In the genomic region with DNA sequence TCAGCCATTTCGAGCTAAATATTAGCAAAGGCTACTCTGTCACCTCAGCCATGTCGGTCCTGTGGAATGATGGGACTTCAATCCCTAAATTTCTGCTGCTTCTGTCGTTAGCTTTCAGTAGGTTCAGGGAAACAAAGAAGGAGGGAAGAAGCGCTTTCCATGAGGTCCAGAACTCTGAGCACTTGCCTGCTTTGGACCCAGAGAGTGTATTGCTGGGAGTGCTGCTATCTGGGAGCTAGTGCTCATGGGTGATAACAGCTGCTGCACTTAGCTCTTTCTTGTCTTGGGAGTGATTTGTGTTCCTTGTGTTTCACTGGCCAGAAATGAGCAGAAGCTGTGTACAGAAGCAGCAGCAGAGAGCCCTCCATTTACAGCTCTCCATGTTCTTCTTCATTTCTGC, we compare ENCODE assay signal across 17 cellular contexts.
DNase-seq lines count a peak whose midpoint lies in the region; ATAC-seq, FAIRE-seq and TF ChIP-seq lines count a peak whose summit lies in the region.
"Had no signal": no experiment of that assay in that cellular context is flagged by ENCODE, and none has a peak within 500 bp of the region (broad histone marks: within the 10 kb centered on the region; RNA-seq: fewer than 3 reads in every experiment).

No MANE protein-coding gene starts in this region.

- no peak for TF ChIP-seq EP300 in H1 (IDR thresholded peaks at IDR 0.05; ENCODE audit: borderline replicate concordance in 1 of 2, low read depth in 2 of 2, low read length in 2 of 2)

- H3K9ac ChIP-seq in H1 (replicated peaks in 1 of 4; ENCODE audit: extremely low read depth in 1 of 4, low read depth in 3 of 4, low read length in 3 of 4) (no peak overlapping the region), neural progenitor cell (no peak overlapping the region)

- H2AK5ac ChIP-seq in H1 (ENCODE audit: low read depth, low read length) = no peak overlapping the region

- H3K79me2 ChIP-seq in GM23338 (replicated peaks; ENCODE audit: insufficient read depth) (no peaks in the 10 kb centered on the region), H1 (ENCODE audit: control insufficient read depth in 1 of 2, insufficient read depth in 2 of 2, low read length in 2 of 2) (no peaks in the 10 kb centered on the region), neural progenitor cell (ENCODE audit: low read depth) (no peaks in the 10 kb centered on the region)

- H3K27me3 Mint-ChIP-seq in Caco-2 (ENCODE audit: insufficient read depth, unreplicated experiment) (no peaks in the 10 kb centered on the region), GM23338 (ENCODE audit: insufficient read depth, low read depth, poor library complexity) (peaks cover 2% of the 10 kb centered on the region), neural progenitor cell (ENCODE audit: insufficient read depth, low read depth) (no peaks in the 10 kb centered on the region)

- H2BK12ac ChIP-seq in H1 (ENCODE audit: low read depth, low read length) = no peak overlapping the region

- no peak overlapping the region for H2BK120ac ChIP-seq in H1 (replicated peaks; ENCODE audit: low read depth, low read length)

- intact Hi-C loops in Caco-2 (cut with micrococcal nuclease; ENCODE audit: unreplicated experiment) = loop anchor here (2.0 to 10.0 kb wide), 4 partner anchors 47 to 369 kb away; a partner anchor contains a TSS
- intact Hi-C loops in upper lobe of right lung (cut with DNase I) = no loop called here

- TF ChIP-seq RAD21 in H1 (IDR thresholded peaks at IDR 0.05 in 1 of 2, conservative IDR thresholded peaks at IDR 0.05 in 1 of 2; ENCODE audit: low read depth in 2 of 2, low read length in 2 of 2) = no peak

- H3K4me3 ChIP-seq in Caco-2 (ENCODE audit: low read depth, low read length) (peak overlapping the region; percentile 15), GM23338 (no peak overlapping the region), H1 (ENCODE audit: extremely low read depth in 1 of 4, insufficient read depth in 2 of 4, low read depth in 3 of 4, low read length in 4 of 4) (no peak overlapping the region), neural progenitor cell (no peak overlapping the region), upper lobe of right lung (no peak overlapping the region)
- H3K4me3 ChIP-seq: SJSA1 had no signal

- no peak overlapping the region for H4K91ac ChIP-seq in H1 (replicated peaks; ENCODE audit: insufficient read length, low read length)

- H3F3A ChIP-seq in GM23338 (replicated peaks; ENCODE audit: low read depth) = no peaks in the 10 kb centered on the region
- no peaks in the 10 kb centered on the region for H3F3A ChIP-seq in neural progenitor cell (ENCODE audit: low read depth)

- no peaks in the 10 kb centered on the region for H4K20me1 ChIP-seq in GM23338 (replicated peaks; ENCODE audit: insufficient read depth)
- H4K20me1 ChIP-seq in H1 (replicated peaks in 1 of 2; ENCODE audit: control insufficient read depth in 1 of 2, insufficient read depth in 2 of 2, low read length in 2 of 2) = no peaks in the 10 kb centered on the region
- no peaks in the 10 kb centered on the region for H4K20me1 ChIP-seq in neural progenitor cell (ENCODE audit: low read depth)

- no peaks in the 10 kb centered on the region for H3K23me2 ChIP-seq in H1 (ENCODE audit: low read depth, low read length)

- H2AFZ ChIP-seq in GM23338 (peak overlapping the region; percentile 11; the same call in 1 of the 2 replicates), H1 (ENCODE audit: low read length) (peak overlapping the region; percentile 91), neural progenitor cell (replicated peaks) (peak overlapping the region; percentile 81)

- H3K36me3 Mint-ChIP-seq in Caco-2 (ENCODE audit: insufficient read depth, unreplicated experiment) (no peaks in the 10 kb centered on the region), GM23338 (ENCODE audit: low read depth) (no peaks in the 10 kb centered on the region), neural progenitor cell (no peaks in the 10 kb centered on the region)
- H3K36me3 Mint-ChIP-seq: CD14-positive monocyte had no signal

- TF ChIP-seq CTCF in Caco-2 (IDR thresholded peaks at IDR 0.05; ENCODE audit: insufficient read depth in 1 of 2, low read depth in 1 of 2, low read length in 1 of 2, severe bottlenecking in 1 of 2, unreplicated experiment in 1 of 2) (no peak), GM23338 (conservative IDR thresholded peaks at IDR 0.05; ENCODE audit: low read depth in 2 of 2) (no peak), H1 (IDR thresholded peaks at IDR 0.05; ENCODE audit: control extremely low read depth in 1 of 3, insufficient read depth in 1 of 3, low read depth in 1 of 3, low read length in 3 of 3) (no peak), neural progenitor cell (IDR thresholded peaks at IDR 0.05) (no peak), upper lobe of right lung (IDR thresholded peaks at IDR 0.05) (no peak)

- H3K9me3 ChIP-seq in Caco-2 (no peaks in the 10 kb centered on the region), H1 (ENCODE audit: insufficient read depth in 2 of 2, low read depth in 1 of 2, low read length in 1 of 2) (no peaks in the 10 kb centered on the region), neural progenitor cell (ENCODE audit: low read depth) (no peaks in the 10 kb centered on the region), upper lobe of right lung (no peaks in the 10 kb centered on the region)
- H3K9me3 ChIP-seq: SJSA1 had no signal

- H3K18ac ChIP-seq in H1 (ENCODE audit: extremely low read depth, low read length) = no peak overlapping the region

- H3K36me3 ChIP-seq in Caco-2 (ENCODE audit: control insufficient read depth, insufficient read depth, low read length) = no peaks in the 10 kb centered on the region
- H3K36me3 ChIP-seq in GM23338 (ENCODE audit: insufficient read depth) = no peaks in the 10 kb centered on the region
- H3K36me3 ChIP-seq in H1 (ENCODE audit: control insufficient read depth in 2 of 4, insufficient read depth in 4 of 4, low read length in 3 of 4) = no peaks in the 10 kb centered on the region
- no peaks in the 10 kb centered on the region for H3K36me3 ChIP-seq in neural progenitor cell
- H3K36me3 ChIP-seq in upper lobe of right lung = no peaks in the 10 kb centered on the region
- H3K36me3 ChIP-seq: SJSA1 had no signal

- DNase-seq in Caco-2 (peak; percentile 56 to 66), GM23338 (ENCODE audit: low spot score) (no peak), H1 (ENCODE audit: low read depth in 1 of 2, low spot score in 2 of 2) (no peak), neural progenitor cell (ENCODE audit: low spot score) (no peak), EL (no peak), upper lobe of right lung (no peak)
- DNase-seq in activated T-cell treated with anti-CD3 and anti-CD28 coated beads, Interleukin-2, amount 50 U/mL, for 48 hours = no peak
- DNase-seq: ACHN, AML-193, DMS153, HCEC 1CT, NCI-H187, NCI-H446 had no signal

- H3K23ac ChIP-seq in H1 (ENCODE audit: insufficient read length) = no peak overlapping the region

- H3K4me2 ChIP-seq in GM23338 (no peak overlapping the region), H1 (ENCODE audit: insufficient read depth in 1 of 2, low read depth in 2 of 2, low read length in 2 of 2) (no peak overlapping the region), neural progenitor cell (no peak overlapping the region)

- H2BK5ac ChIP-seq in H1 (ENCODE audit: low read depth, low read length) = no peak overlapping the region

- H3K14ac ChIP-seq in H1 (ENCODE audit: insufficient read length) = no peak overlapping the region

- 88% methylated on average over 4 of the region's 4 CpGs; no CpG with 5 or more reads in 1 of the 2 experiments for WGBS in H1 (ENCODE audit: extremely low coverage in 1 of 2, insufficient coverage in 1 of 2, insufficient read length in 1 of 2, insufficient replicate concordance in 2 of 2, low coverage in 1 of 2, low lambda C conversion rate in 2 of 2, missing lambda C conversion rate in 1 of 2), 2 experiments

- POLR2A ChIA-PET in Caco-2 (lab: Charles Lee) (interaction anchor here (0.6 to 2.1 kb wide), 2 partner anchors 188 to 370 kb away, joined by 9 to 25 read pairs; a partner anchor contains a TSS), H1 (lab: Charles Lee; ENCODE audit: partially characterized antibody) (no interaction called here)

- H4K5ac ChIP-seq in H1 (ENCODE audit: insufficient read length, low read depth, low read length) = no peak overlapping the region

- TF ChIP-seq POLR2A in H1 (IDR thresholded peaks at IDR 0.05; ENCODE audit: control extremely low read depth in 1 of 2, low read depth in 2 of 2, low read length in 2 of 2) = no peak

- H2BK15ac ChIP-seq in H1 (ENCODE audit: low read length) = no peak overlapping the region

- peaks cover 50% of the 10 kb centered on the region for H3K4me1 ChIP-seq in Caco-2
- H3K4me1 ChIP-seq in GM23338 (ENCODE audit: insufficient read depth) = peaks cover 7% of the 10 kb centered on the region; the same call in 1 of the 2 replicates
- H3K4me1 ChIP-seq in H1 (replicated peaks in 1 of 4; ENCODE audit: control insufficient read depth in 3 of 4, insufficient read depth in 4 of 4, low read length in 3 of 4) = peaks cover 0 to 2% (median 0%) of the 10 kb centered on the region in 4 experiments; a peak in 2 of 7 replicates
- H3K4me1 ChIP-seq in neural progenitor cell = no peaks in the 10 kb centered on the region
- H3K4me1 ChIP-seq in upper lobe of right lung = no peaks in the 10 kb centered on the region
- H3K4me1 ChIP-seq: SJSA1 had no signal

- CTCF ChIA-PET in Caco-2 (lab: Charles Lee) = interaction anchor here (0.9 kb wide), 1 partner anchor 370 kb away, joined by 4 read pairs; a partner anchor contains a TSS
- CTCF ChIA-PET in H1 (lab: Charles Lee; ENCODE audit: partially characterized antibody) = interaction anchor here (0.8 kb wide), 2 partner anchors 10 to 296 kb away, joined by 3 read pairs; no protein-coding TSS in a partner anchor

- no peaks in the 10 kb centered on the region for H3K27me3 ChIP-seq in Caco-2 (replicated peaks; ENCODE audit: control insufficient read depth, insufficient read depth, low read length)
- H3K27me3 ChIP-seq in GM23338 (ENCODE audit: insufficient read depth) = no peaks in the 10 kb centered on the region
- H3K27me3 ChIP-seq in H1 (replicated peaks in 1 of 4; ENCODE audit: control insufficient read depth in 3 of 4, extremely low read depth in 1 of 4, insufficient read depth in 3 of 4, low read length in 3 of 4) = no peaks in the 10 kb centered on the region
- no peaks in the 10 kb centered on the region for H3K27me3 ChIP-seq in neural progenitor cell
- no peaks in the 10 kb centered on the region for H3K27me3 ChIP-seq in upper lobe of right lung
- H3K27me3 ChIP-seq: SJSA1 had no signal

- H3K9me3 Mint-ChIP-seq in Caco-2 (ENCODE audit: unreplicated experiment) (peaks cover 14% of the 10 kb centered on the region), GM23338 (no peaks in the 10 kb centered on the region), neural progenitor cell (no peaks in the 10 kb centered on the region)

- H3K4me1 Mint-ChIP-seq in Caco-2 (ENCODE audit: low read depth, unreplicated experiment) (peaks cover 21% of the 10 kb centered on the region), GM23338 (peaks cover 14% of the 10 kb centered on the region), neural progenitor cell (peaks cover 5% of the 10 kb centered on the region)

- H3K4me3 Mint-ChIP-seq in Caco-2 (ENCODE audit: unreplicated experiment) = peak overlapping the region; percentile 66
- no peak overlapping the region for H3K4me3 Mint-ChIP-seq in GM23338
- H3K4me3 Mint-ChIP-seq in neural progenitor cell = no peak overlapping the region

- no peaks in the 10 kb centered on the region for H3K9me2 ChIP-seq in GM23338 (ENCODE audit: insufficient read depth)

- no peak overlapping the region for H2BK20ac ChIP-seq in H1 (ENCODE audit: low read length)

- no peak for ATAC-seq in GM23338
- no peak for ATAC-seq in upper lobe of right lung
- no peak for ATAC-seq in HG02678 (IDR thresholded peaks at IDR 0.05; ENCODE audit: unreplicated experiment)

- H3K4ac ChIP-seq in H1 (replicated peaks; ENCODE audit: insufficient read length, low read depth, low read length) = no peak overlapping the region

- no peaks in the 10 kb centered on the region for H3K79me1 ChIP-seq in H1 (ENCODE audit: low read depth, low read length)

- no peak overlapping the region for H3K27ac ChIP-seq in GM23338 (ENCODE audit: low read depth)
- no peak overlapping the region for H3K27ac ChIP-seq in H1 (ENCODE audit: low read depth, low read length)
- no peak overlapping the region for H3K27ac ChIP-seq in neural progenitor cell
- no peak overlapping the region for H3K27ac ChIP-seq in upper lobe of right lung
- H3K27ac ChIP-seq: RWPE1, SJSA1 had no signal

- no peak for FAIRE-seq in H1 (lab: Jason Lieb, UNC)

- no TSS peak for BruUV-seq in Caco-2 (replicated peaks; lab: Mats Ljungman, UMichigan)

- H3K56ac ChIP-seq in H1 (replicated peaks; ENCODE audit: insufficient read length, low read depth, low read length) = no peak overlapping the region

- peak overlapping the region; percentile 89 for H3K27ac Mint-ChIP-seq in Caco-2 (ENCODE audit: unreplicated experiment)
- no peak overlapping the region; the same call in 1 of the 2 replicates for H3K27ac Mint-ChIP-seq in GM23338
- no peak overlapping the region for H3K27ac Mint-ChIP-seq in neural progenitor cell
- H3K27ac Mint-ChIP-seq: CD14-positive monocyte had no signal

- no peak overlapping the region for H4K8ac ChIP-seq in H1 (ENCODE audit: extremely low read depth, insufficient read depth, low read length)

Comparison
In these comparisons a context has a peak if more than half of its experiments do, and no peak if none do; other contexts are left out.
1. DNase-seq: peak in Caco-2 (2 of 2); none in GM23338 (single experiment), H1 (0 of 2), neural progenitor cell (single experiment), EL (single experiment), upper lobe of right lung (single experiment) and activated T-cell treated with anti-CD3 and anti-CD28 coated beads, Interleukin-2, amount 50 U/mL, for 48 hours (0 of 2).
2. H2AFZ ChIP-seq: peak in every context shown above with its lines; median percentile 91 in H1; 81 in neural progenitor cell; 11 in GM23338.